12 cellular contexts compared by ENCODE assay signal in the genomic region with DNA sequence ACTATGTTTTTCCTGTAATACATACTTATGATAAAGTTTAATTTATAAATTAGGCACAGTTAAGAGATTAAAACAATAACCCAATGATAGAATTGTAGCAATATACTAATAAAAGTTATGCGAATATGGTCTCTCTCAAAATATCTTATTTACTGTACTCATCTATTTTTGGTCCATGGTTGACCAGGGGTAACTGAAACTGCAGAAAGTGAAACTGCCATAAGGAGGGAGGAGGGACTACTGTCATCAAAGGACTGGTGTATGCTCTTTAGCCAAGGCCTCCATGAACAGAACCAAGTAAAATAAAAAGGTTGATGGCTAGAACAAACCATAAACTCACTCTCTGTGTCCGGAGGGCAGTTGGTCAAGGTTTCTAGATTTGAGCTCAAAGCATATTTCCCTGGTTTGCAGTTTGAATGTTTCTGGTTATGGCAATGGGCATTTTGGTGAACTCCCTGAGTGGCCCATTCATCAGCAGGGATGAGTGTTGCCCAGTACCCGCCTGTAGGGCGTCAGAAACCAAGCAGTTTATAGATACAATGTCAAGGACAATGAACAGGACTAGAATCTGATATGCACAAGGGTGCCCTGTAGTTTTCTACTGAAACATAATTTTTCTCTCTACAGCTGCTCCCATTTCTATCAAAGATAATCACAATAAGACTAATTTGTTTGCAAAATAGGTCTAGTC. TPM values are rescaled to one million over a fixed set of nuclear protein-coding genes. Genes with fewer than 3 reads are reported as not detected.
DNase-seq lines count a peak whose midpoint lies in the region; ATAC-seq lines count a peak whose summit lies in the region.
"Had no signal": no experiment of that assay in that cellular context is flagged by ENCODE, and none has a peak within 500 bp of the region (broad histone marks: within the 10 kb centered on the region; RNA-seq: fewer than 3 reads in every experiment).

No MANE protein-coding gene starts in this region.

- ATAC-seq in left ventricle myocardium superior (peak; percentile 47), Right ventricle myocardium inferior (no peak), HG02588 (IDR thresholded peaks at IDR 0.05; ENCODE audit: unreplicated experiment) (peak; percentile 96), HG03442 (IDR thresholded peaks at IDR 0.05; ENCODE audit: unreplicated experiment) (peak; percentile 94)

- no peak for DNase-seq in left ventricle myocardium superior
- no peak for DNase-seq in Right ventricle myocardium inferior (ENCODE audit: missing footprints)
- DNase-seq in activated CD4-positive, alpha-beta T cell treated with anti-CD3 and anti-CD28 coated beads for 48 hours = no peak
- DNase-seq in T-helper 9 cell = no peak
- DNase-seq in central memory CD4-positive, alpha-beta T cell = no peak
- DNase-seq in NCI-H510A treated with DMSO at 0.1 percent for 48 hours (lab: John Stamatoyannopoulos, UW) = no peak
- DNase-seq: activated naive CD4-positive, alpha-beta T cell; effector CD4-positive, alpha-beta T cell; stimulated activated CD4-positive, alpha-beta T cell treated with anti-CD3 and anti-CD28 coated beads, Interleukin-4, amount 100 ng/mL, for 4 hours; transverse colon had no signal

- intact Hi-C loops in left ventricle myocardium superior (cut with micrococcal nuclease) = no loop called here
- intact Hi-C loops in Right ventricle myocardium inferior (cut with DNase I) = no loop called here

RNA-seq across cellular contexts. Expression of gene LEMD3, which starts 19.8 kb away (rescaled TPM):
- total RNA-seq in left ventricle myocardium superior = 16.8 TPM
- 12.9 TPM for total RNA-seq in Right ventricle myocardium inferior
